ENCODE assay signal across 15 cellular contexts in the genomic region with DNA sequence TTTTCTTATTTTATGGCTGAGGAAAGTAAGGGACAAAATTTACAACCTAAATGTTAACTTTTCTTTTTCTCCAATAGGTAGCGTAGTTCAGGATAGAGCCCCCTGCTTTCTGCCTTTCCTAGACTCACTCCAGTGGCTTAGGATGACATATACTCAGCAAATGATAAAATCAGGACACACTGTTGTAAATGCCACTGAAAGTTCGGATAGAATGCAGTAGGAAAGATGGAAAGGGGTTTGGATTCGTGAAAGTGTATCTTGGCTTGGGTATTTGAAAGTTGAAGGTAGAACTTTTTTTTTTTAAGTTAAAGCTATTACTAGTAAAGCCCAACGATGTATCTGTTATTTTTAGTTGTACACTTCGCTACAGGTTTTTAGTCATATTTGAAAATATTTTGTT.
"Had no signal": no experiment of that assay in that cellular context is flagged by ENCODE, and none has a peak within 500 bp of the region (broad histone marks: within the 10 kb centered on the region; RNA-seq: fewer than 3 reads in every experiment).

No MANE protein-coding gene starts in this region.

- H3K27ac ChIP-seq: coronary artery, sigmoid colon, upper lobe of right lung had no signal

- H3K27me3 ChIP-seq: sigmoid colon, upper lobe of right lung had no signal

- H3K9me3 ChIP-seq: sigmoid colon, upper lobe of right lung had no signal

- H3K36me3 Mint-ChIP-seq: activated CD8-positive, alpha-beta memory T cell treated with anti-CD3 and anti-CD28 coated beads, Interleukin-2, amount 10 ng/mL, durations not matched to agents 7 days and 5 days had no signal

- DNase-seq: activated CD4-positive, alpha-beta T cell treated with anti-CD3 and anti-CD28 coated beads, Interleukin-2, amount 50 U/mL, for 4 hours; activated CD4-positive, CD25-positive, alpha-beta regulatory T cell treated with anti-CD3 and anti-CD28 coated beads, Interleukin-2, amount 50 U/mL, for 72 hours; activated CD8-positive, alpha-beta memory T cell treated with anti-CD3 and anti-CD28 coated beads, Interleukin-2, amount 10 ng/mL, durations not matched to agents 7 days and 5 days; activated naive CD8-positive, alpha-beta T cell treated with anti-CD3 and anti-CD28 coated beads, Interleukin-2, amount 50 U/mL, for 24 hours; activated T-cell treated with anti-CD3 and anti-CD28 coated beads, Interleukin-2, amount 50 U/mL, for 24 hours; central memory CD4-positive, alpha-beta T cell; effector CD8-positive, alpha-beta T cell; hippocampal formation; kidney glomerular epithelial cell; nucleus accumbens; sigmoid colon; stimulated activated CD4-positive, alpha-beta T cell treated with anti-CD3 and anti-CD28 coated beads, Interleukin-12 subunit alpha, Interleukin-12 subunit beta, amount 100 ng/mL, for 4 hours; stimulated activated naive CD4-positive, alpha-beta T cell treated with Interleukin-2 at 50 U/mL for 16 hours; upper lobe of right lung had no signal

- H3K27me3 Mint-ChIP-seq: activated naive CD8-positive, alpha-beta T cell treated with anti-CD3 and anti-CD28 coated beads, Interleukin-2, amount 50 U/mL, for 24 hours had no signal

- H3K9me3 Mint-ChIP-seq: activated naive CD8-positive, alpha-beta T cell treated with anti-CD3 and anti-CD28 coated beads, Interleukin-2, amount 50 U/mL, for 24 hours; activated T-cell treated with anti-CD3 and anti-CD28 coated beads, Interleukin-2, amount 50 U/mL, for 24 hours had no signal

- H3K36me3 ChIP-seq: upper lobe of right lung had no signal

- H3K27ac Mint-ChIP-seq: activated CD8-positive, alpha-beta memory T cell treated with anti-CD3 and anti-CD28 coated beads, Interleukin-2, amount 10 ng/mL, durations not matched to agents 7 days and 5 days; activated naive CD8-positive, alpha-beta T cell treated with anti-CD3 and anti-CD28 coated beads, Interleukin-2, amount 50 U/mL, for 24 hours; activated T-cell treated with anti-CD3 and anti-CD28 coated beads, Interleukin-2, amount 50 U/mL, for 24 hours had no signal

- H3K4me3 ChIP-seq: coronary artery, sigmoid colon, upper lobe of right lung had no signal

- H3K4me3 Mint-ChIP-seq: activated CD8-positive, alpha-beta memory T cell treated with anti-CD3 and anti-CD28 coated beads, Interleukin-2, amount 10 ng/mL, durations not matched to agents 7 days and 5 days; activated naive CD8-positive, alpha-beta T cell treated with anti-CD3 and anti-CD28 coated beads, Interleukin-2, amount 50 U/mL, for 24 hours; activated T-cell treated with anti-CD3 and anti-CD28 coated beads, Interleukin-2, amount 50 U/mL, for 24 hours had no signal
